ENCODE assay signal across 1 cellular context in genomic region chr17:42305543-42306384, GRCh38.
TF ChIP-seq lines count a peak whose summit lies in the region.

No MANE protein-coding gene starts in this region.

TF ChIP-seq in K562, 482 proteins besides CTCF, POLR2A, EP300 and RAD21 (continued from another document):
- TF ChIP-seq ZNF512 (tag; IDR thresholded peaks at IDR 0.05) (no peak), POLR3A (IDR thresholded peaks at IDR 0.05; ENCODE audit: borderline replicate concordance, extremely low read depth, insufficient read depth, insufficient read length) (no peak), POLR2H (tag; IDR thresholded peaks at IDR 0.05; ENCODE audit: low read depth) (no peak), TBL1XR1 (IDR thresholded peaks at IDR 0.05; ENCODE audit: low read length in 2 of 2) (no peak), POLR2AphosphoS5 (IDR thresholded peaks at IDR 0.05; ENCODE audit: control insufficient read depth, insufficient read depth, low read depth, low read length) (peak; percentile 55; the same call in 1 of the 2 replicates), CHD7 (IDR thresholded peaks at IDR 0.05; ENCODE audit: low read depth, low read length) (no peak), PHF20 (IDR thresholded peaks at IDR 0.05; ENCODE audit: partially characterized antibody) (no peak), ZFP36 (IDR thresholded peaks at IDR 0.05; ENCODE audit: low read depth, low read length, partially characterized antibody) (no peak), RNF2 (IDR thresholded peaks at IDR 0.05) (no peak), PPARD (CRISPR knock-in tag; IDR thresholded peaks at IDR 0.05) (no peak), SIN3A (IDR thresholded peaks at IDR 0.05; ENCODE audit: borderline replicate concordance in 2 of 2, control insufficient read depth in 1 of 2, low read depth in 2 of 2, low read length in 2 of 2) (no peak), HNRNPUL1 (IDR thresholded peaks at IDR 0.05; ENCODE audit: low read length) (no peak), MAFK (IDR thresholded peaks at IDR 0.05; ENCODE audit: low read length) (no peak), KDM2B (CRISPR knock-in tag; IDR thresholded peaks at IDR 0.05) (no peak), LARP7 (IDR thresholded peaks at IDR 0.05) (no peak), RREB1 (CRISPR knock-in tag; IDR thresholded peaks at IDR 0.05) (no peak), POLR2G (IDR thresholded peaks at IDR 0.05; ENCODE audit: low read depth, low read length) (peak; percentile 77), ZNF134 (CRISPR knock-in tag; conservative IDR thresholded peaks at IDR 0.05) (no peak), SUPT5H (IDR thresholded peaks at IDR 0.05) (0 out of 2 replicates have a peak, but pooled peaks have one; percentile 46), RBM22 (IDR thresholded peaks at IDR 0.05; ENCODE audit: low read depth, low read length, poor library complexity, severe bottlenecking) (peak; percentile 77), MYBL2 (IDR thresholded peaks at IDR 0.05; ENCODE audit: low read depth) (no peak), MYBL2 (CRISPR knock-in tag; IDR thresholded peaks at IDR 0.05; ENCODE audit: borderline replicate concordance) (no peak), UBTF (IDR thresholded peaks at IDR 0.05; ENCODE audit: borderline replicate concordance in 1 of 2, low read depth in 2 of 2, low read length in 2 of 2) (no peak), SMAD1 (IDR thresholded peaks at IDR 0.05; ENCODE audit: low read depth, low read length, partially characterized antibody) (no peak), PTTG1 (tag; IDR thresholded peaks at IDR 0.05; ENCODE audit: low read depth) (no peak)
